Comparison of ENCODE assay signal across 19 cellular contexts in the genomic region with DNA sequence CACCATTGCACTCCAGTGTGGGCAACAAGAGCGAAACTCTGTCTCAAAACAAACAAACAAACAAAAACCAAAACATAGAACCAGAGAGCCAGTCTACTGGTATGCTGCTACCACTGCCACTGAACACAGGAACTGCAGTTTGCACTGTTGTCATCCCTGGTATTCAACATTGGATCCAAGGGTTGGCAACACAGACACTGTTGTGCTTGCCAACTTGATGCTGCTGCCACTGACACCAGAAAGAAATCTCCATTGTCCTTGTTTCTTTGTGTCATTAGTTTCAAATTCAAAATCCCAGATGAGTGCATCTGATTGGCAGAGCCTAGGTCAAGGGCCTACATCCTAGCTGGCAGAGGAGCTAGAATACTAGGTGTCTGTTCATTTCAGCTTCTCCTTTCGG.
DNase-seq lines count a peak whose midpoint lies in the region; ATAC-seq lines count a peak whose summit lies in the region.
"Had no signal": no experiment of that assay in that cellular context is flagged by ENCODE, and none has a peak within 500 bp of the region (broad histone marks: within the 10 kb centered on the region; RNA-seq: fewer than 3 reads in every experiment).

No MANE protein-coding gene starts in this region.

- peak in 42 of 56 donors; percentile 1 to 76 (median 34) for DNase-seq in amygdala (lab: John Stamatoyannopoulos, UW)
- peak; percentile 79 for DNase-seq in medulla oblongata (ENCODE audit: extremely low spot score)
- peak in 41 of 49 donors; percentile 4 to 76 (median 28) for DNase-seq in substantia nigra (lab: John Stamatoyannopoulos, UW)
- DNase-seq in activated CD4-positive, alpha-beta T cell treated with anti-CD3 and anti-CD28 coated beads for 48 hours: no peak
- no peak for DNase-seq in activated naive CD4-positive, alpha-beta T cell treated with Interleukin-2 at 50 U/mL for 16 hours
- DNase-seq: ACHN, DND-41, HCEC 1CT, Karpas-422, NCI-H1092, NCI-H1436 treated with DMSO at 0.1 percent for 48 hours, NCI-H2029, NCI-H345, NCI-H524 treated with DMSO at 0.1 percent for 48 hours, PC-3 had no signal

- H3K27ac ChIP-seq in cingulate gyrus (ENCODE audit: low read depth, low read length): peak overlapping the region; percentile 61
- H3K27ac ChIP-seq in substantia nigra (ENCODE audit: low read depth, low read length, poor library complexity, severe bottlenecking): peak overlapping the region; percentile 75
- H3K27ac ChIP-seq: SJSA1 had no signal

- no peak for ATAC-seq in GM21367 (IDR thresholded peaks at IDR 0.05; ENCODE audit: unreplicated experiment)
- ATAC-seq: GM23338, PC-3 had no signal

Comparison
In these comparisons a context has a peak if more than half of its experiments do, and no peak if none do; other contexts are left out.
1. DNase-seq: peak in amygdala (42 of 56), medulla oblongata (single experiment) and substantia nigra (41 of 49); none in activated CD4-positive, alpha-beta T cell treated with anti-CD3 and anti-CD28 coated beads for 48 hours (single experiment) and activated naive CD4-positive, alpha-beta T cell treated with Interleukin-2 at 50 U/mL for 16 hours (single experiment).